26 cellular contexts compared by ENCODE assay signal in genomic region chr11:1204381-1205101, GRCh38. TPM values are rescaled to one million over a fixed set of nuclear protein-coding genes. Genes with fewer than 3 reads are reported as not detected.
A peak's percentile ranks its signal among the peaks of the same experiment; 100 is the strongest.
DNase-seq lines count a peak whose midpoint lies in the region; ATAC-seq, FAIRE-seq and TF ChIP-seq lines count a peak whose summit lies in the region.
"Had no signal": no experiment of that assay in that cellular context is flagged by ENCODE, and none has a peak within 500 bp of the region (broad histone marks: within the 10 kb centered on the region; RNA-seq: fewer than 3 reads in every experiment).

No MANE protein-coding gene starts in this region.

- H3K4me3 ChIP-seq in SK-N-SH (ENCODE audit: low read depth in 2 of 2, low read length in 1 of 2) (no peak overlapping the region), endodermal cell (ENCODE audit: low read length) (no peak overlapping the region)
- H3K4me3 ChIP-seq: heart left ventricle had no signal

- H3K27ac ChIP-seq in SK-N-SH (ENCODE audit: low read depth in 2 of 2, low read length in 1 of 2) (no peak overlapping the region), endodermal cell (ENCODE audit: low read depth, low read length) (no peak overlapping the region)
- H3K27ac ChIP-seq: 22Rv1, heart left ventricle had no signal

- no peaks in the 10 kb centered on the region for H3K79me2 ChIP-seq in SK-N-SH (ENCODE audit: insufficient read depth)

- no peak for ATAC-seq in SK-N-SH treated with all-trans-retinoic acid at 6 μM for 48 hours
- ATAC-seq: activated CD4-positive, alpha-beta T cell treated with anti-CD3 and anti-CD28 coated beads for 36 hours; activated T-helper 17 cell treated with anti-CD3 and anti-CD28 coated beads, Interleukin-2, amount 50 U/mL, for 72 hours; heart left ventricle; stimulated activated naive CD8-positive, alpha-beta T cell treated with anti-CD3 and anti-CD28 coated beads, Interleukin-15, Interleukin-2, amounts not matched to agents 100 U/mL and 50 U/mL, for 24 hours had no signal

- TF ChIP-seq CTCF in SK-N-SH (IDR thresholded peaks at IDR 0.05) (no peak), endodermal cell (conservative IDR thresholded peaks at IDR 0.05) (no peak)

- no peak overlapping the region for H3K4me3 Mint-ChIP-seq in endodermal cell
- no peak overlapping the region for H3K4me3 Mint-ChIP-seq in activated T-helper 2 cell treated with anti-CD3 and anti-CD28 coated beads, Interferon-gamma antibody, Interleukin-2, Interleukin-4, amounts not matched to agents 10 μg/mL and 5 μg/mL and 100 μg/mL, durations not matched to agents 14 hours and 24 hours and 36 hours (ENCODE audit: low read depth)
- H3K4me3 Mint-ChIP-seq: activated CD4-positive, alpha-beta T cell treated with anti-CD3 and anti-CD28 coated beads for 36 hours; activated T-helper 17 cell treated with anti-CD3 and anti-CD28 coated beads, Interleukin-2, amount 50 U/mL, for 72 hours; immature natural killer cell had no signal

- H3K9ac ChIP-seq in SK-N-SH (no peak overlapping the region), endodermal cell (ENCODE audit: extremely low read depth, low read length, poor library complexity, severe bottlenecking) (no peak overlapping the region)

- no peaks in the 10 kb centered on the region for H4K20me1 ChIP-seq in SK-N-SH (ENCODE audit: insufficient read depth)

- WGBS in SK-N-SH (ENCODE audit: low lambda C conversion rate), result 10% methylated on average over 6 of the region's 22 CpGs
- 90 to 93% methylated on average over 8 to 22 of the region's 22 CpGs for WGBS in endodermal cell (ENCODE audit: insufficient coverage in 1 of 2, insufficient read length in 1 of 2), 2 experiments

- no peak for TF ChIP-seq EP300 in SK-N-SH (IDR thresholded peaks at IDR 0.05; ENCODE audit: borderline replicate concordance in 1 of 2, low read depth in 1 of 2, low read length in 1 of 2)

- FAIRE-seq in GM12892 (lab: Jason Lieb, UNC), result no peak

- H3K9me2 ChIP-seq in SK-N-SH, result no peaks in the 10 kb centered on the region

- H3K4me1 ChIP-seq in SK-N-SH (ENCODE audit: control insufficient read depth in 1 of 2, insufficient read depth in 2 of 2, low read depth in 1 of 2, low read length in 1 of 2), result peaks cover 0 to 5% of the 10 kb centered on the region in 2 experiments; a peak in 1 of 4 replicates
- H3K4me1 ChIP-seq in endodermal cell (ENCODE audit: control insufficient read depth, insufficient read depth, low read length), result no peaks in the 10 kb centered on the region
- H3K4me1 ChIP-seq: Caco-2 had no signal

- TF ChIP-seq POLR2A in GM12892 (IDR thresholded peaks at IDR 0.05; ENCODE audit: low read depth, low read length), result no peak

- no peaks in the 10 kb centered on the region for H3K27me3 Mint-ChIP-seq in endodermal cell (ENCODE audit: insufficient read depth)
- no peaks in the 10 kb centered on the region for H3K27me3 Mint-ChIP-seq in activated T-helper 2 cell treated with anti-CD3 and anti-CD28 coated beads, Interferon-gamma antibody, Interleukin-2, Interleukin-4, amounts not matched to agents 10 μg/mL and 5 μg/mL and 100 μg/mL, durations not matched to agents 14 hours and 24 hours and 36 hours (ENCODE audit: low read depth)
- H3K27me3 Mint-ChIP-seq: activated CD4-positive, alpha-beta T cell treated with anti-CD3 and anti-CD28 coated beads for 36 hours had no signal

- H3K9me3 ChIP-seq in SK-N-SH, result no peaks in the 10 kb centered on the region
- H3K9me3 ChIP-seq in endodermal cell (ENCODE audit: control insufficient read depth, low read length), result peaks cover 3% of the 10 kb centered on the region
- H3K9me3 ChIP-seq: heart left ventricle had no signal

- no peaks in the 10 kb centered on the region for H3F3A ChIP-seq in SK-N-SH (replicated peaks; ENCODE audit: insufficient read depth)

- H3K36me3 ChIP-seq in SK-N-SH (replicated peaks in 1 of 2; ENCODE audit: control insufficient read depth in 1 of 2, insufficient read depth in 2 of 2, low read length in 1 of 2), result no peaks in the 10 kb centered on the region
- H3K36me3 ChIP-seq in endodermal cell (ENCODE audit: control insufficient read depth, insufficient read depth, low read length), result no peaks in the 10 kb centered on the region
- H3K36me3 ChIP-seq: heart left ventricle had no signal

- POLR2A ChIA-PET in SK-N-SH (lab: Yijun Ruan, JAX), result no interaction called here

- H3K4me2 ChIP-seq in SK-N-SH, result no peak overlapping the region

- DNase-seq in SK-N-SH (peak; percentile 17), GM12892 (ENCODE audit: insufficient read length) (peak; percentile 19), endodermal cell (peak; percentile 24), posterior vena cava (ENCODE audit: low spot score) (peak; percentile 60), NCI-H1930 (lab: John Stamatoyannopoulos, UW) (no peak), NCI-H1436 treated with DMSO at 0.1 percent for 48 hours (lab: John Stamatoyannopoulos, UW) (no peak)
- DNase-seq in activated T-helper 2 cell treated with anti-CD3 and anti-CD28 coated beads, Interferon-gamma antibody, Interleukin-2, Interleukin-4, amounts not matched to agents 10 μg/mL and 5 μg/mL and 100 μg/mL, durations not matched to agents 14 hours and 24 hours and 36 hours (ENCODE audit: low spot score), result no peak
- DNase-seq: activated CD4-positive, alpha-beta T cell treated with anti-CD3 and anti-CD28 coated beads for 36 hours; dermis blood vessel endothelial cell; HCEC 1CT; immature natural killer cell; mammary epithelial cell; NCI-H1092; NCI-H2081; stimulated activated naive CD8-positive, alpha-beta T cell treated with anti-CD3 and anti-CD28 coated beads, Interleukin-15, Interleukin-2, amounts not matched to agents 100 U/mL and 50 U/mL, for 24 hours; SW 1271; trophoblast cell had no signal

- intact Hi-C loops in posterior vena cava (cut with DNase I), result loop anchor here in 1 of 2 donors (5.0 kb wide), 1 partner anchor 313 kb away; no protein-coding TSS in a partner anchor
- intact Hi-C loops in activated T-helper 2 cell treated with anti-CD3 and anti-CD28 coated beads, Interferon-gamma antibody, Interleukin-2, Interleukin-4, amounts not matched to agents 10 μg/mL and 5 μg/mL and 100 μg/mL, durations not matched to agents 14 hours and 24 hours and 36 hours (cut with micrococcal nuclease), result loop anchor here (5.0 kb wide), 2 partner anchors 313 to 368 kb away; partner anchors contain the start of gene DUSP8

- H3K9me3 Mint-ChIP-seq in endodermal cell, result peaks cover 5% of the 10 kb centered on the region
- H3K9me3 Mint-ChIP-seq in activated T-helper 2 cell treated with anti-CD3 and anti-CD28 coated beads, Interferon-gamma antibody, Interleukin-2, Interleukin-4, amounts not matched to agents 10 μg/mL and 5 μg/mL and 100 μg/mL, durations not matched to agents 14 hours and 24 hours and 36 hours, result no peaks in the 10 kb centered on the region
- H3K9me3 Mint-ChIP-seq: activated T-helper 17 cell treated with anti-CD3 and anti-CD28 coated beads, Interleukin-2, amount 50 U/mL, for 72 hours; immature natural killer cell had no signal

- no peaks in the 10 kb centered on the region for H3K36me3 Mint-ChIP-seq in endodermal cell (ENCODE audit: low read depth)
- H3K36me3 Mint-ChIP-seq in activated T-helper 2 cell treated with anti-CD3 and anti-CD28 coated beads, Interferon-gamma antibody, Interleukin-2, Interleukin-4, amounts not matched to agents 10 μg/mL and 5 μg/mL and 100 μg/mL, durations not matched to agents 14 hours and 24 hours and 36 hours (ENCODE audit: low read depth), result no peaks in the 10 kb centered on the region
- H3K36me3 Mint-ChIP-seq: immature natural killer cell had no signal

- H3K27me3 ChIP-seq in SK-N-SH (ENCODE audit: insufficient read depth) (peaks cover 4% of the 10 kb centered on the region; the same call in 1 of the 2 replicates), endodermal cell (ENCODE audit: control insufficient read depth, insufficient read depth, low read length, poor library complexity, severe bottlenecking) (no peaks in the 10 kb centered on the region)

- no peaks in the 10 kb centered on the region for H3K4me1 Mint-ChIP-seq in endodermal cell
- no peaks in the 10 kb centered on the region for H3K4me1 Mint-ChIP-seq in activated T-helper 2 cell treated with anti-CD3 and anti-CD28 coated beads, Interferon-gamma antibody, Interleukin-2, Interleukin-4, amounts not matched to agents 10 μg/mL and 5 μg/mL and 100 μg/mL, durations not matched to agents 14 hours and 24 hours and 36 hours (ENCODE audit: low read depth)
- H3K4me1 Mint-ChIP-seq: activated CD4-positive, alpha-beta T cell treated with anti-CD3 and anti-CD28 coated beads for 36 hours; activated T-helper 17 cell treated with anti-CD3 and anti-CD28 coated beads, Interleukin-2, amount 50 U/mL, for 72 hours; immature natural killer cell had no signal

- TF ChIP-seq RAD21 in SK-N-SH (IDR thresholded peaks at IDR 0.05; ENCODE audit: low read length), result no peak

- H3K27ac Mint-ChIP-seq in endodermal cell, result no peak overlapping the region
- no peak overlapping the region for H3K27ac Mint-ChIP-seq in activated T-helper 2 cell treated with anti-CD3 and anti-CD28 coated beads, Interferon-gamma antibody, Interleukin-2, Interleukin-4, amounts not matched to agents 10 μg/mL and 5 μg/mL and 100 μg/mL, durations not matched to agents 14 hours and 24 hours and 36 hours
- H3K27ac Mint-ChIP-seq: activated CD4-positive, alpha-beta T cell treated with anti-CD3 and anti-CD28 coated beads for 36 hours; activated T-helper 17 cell treated with anti-CD3 and anti-CD28 coated beads, Interleukin-2, amount 50 U/mL, for 72 hours; immature natural killer cell had no signal

- H2AFZ ChIP-seq in SK-N-SH (ENCODE audit: low read depth), result no peak overlapping the region

- CTCF ChIA-PET in SK-N-SH (lab: Yijun Ruan, JAX), result interaction anchor here (0.7 to 5.9 kb wide), 4 partner anchors 16 to 891 kb away, joined by 3 to 38 read pairs (median 4); no protein-coding TSS in a partner anchor

RNA-seq across cellular contexts. Expression of gene MUC5B, which starts 18.3 kb away (rescaled TPM):
- not detected in 2 replicates for polyA plus RNA-seq in SK-N-SH (2012; rRNA removed)
- polyA plus RNA-seq in SK-N-SH (2012; cell fraction: cytosol; rRNA removed), result not detected in 2 replicates
- polyA plus RNA-seq in SK-N-SH (2012; cell fraction: nucleus; rRNA removed), result not detected in 2 replicates
- polyA plus RNA-seq in GM12892 (2012; ENCODE audit: missing spikeins), result 0.02 TPM
- total RNA-seq in endodermal cell (not detected), posterior vena cava (under 1 TPM in 1 of 2 donors, not detected in 1; 0.69 TPM)
- 0.04 TPM for polyA plus RNA-seq in endodermal cell (2013, experiment 1 of 2)
- 0.04 TPM for polyA plus RNA-seq in endodermal cell (2013, experiment 2 of 2)
- total RNA-seq in activated T-helper 2 cell treated with anti-CD3 and anti-CD28 coated beads, Interferon-gamma antibody, Interleukin-2, Interleukin-4, amounts not matched to agents 10 μg/mL and 5 μg/mL and 100 μg/mL, durations not matched to agents 14 hours and 24 hours and 36 hours, result not detected in 2 replicates
- total RNA-seq: activated CD4-positive, alpha-beta T cell treated with anti-CD3 and anti-CD28 coated beads for 36 hours; activated T-helper 17 cell treated with anti-CD3 and anti-CD28 coated beads, Interleukin-2, amount 50 U/mL, for 72 hours; bronchial epithelial cell; Caco-2; dermis blood vessel endothelial cell; heart left ventricle had no signal
- polyA plus RNA-seq: BJ, immature natural killer cell, mammary epithelial cell had no signal

RNA-seq across cellular contexts. Expression of gene MUC5AC, which starts 46.8 kb away (rescaled TPM):
- not detected in 2 replicates for polyA plus RNA-seq in SK-N-SH (2012; rRNA removed)
- polyA plus RNA-seq in SK-N-SH (2012; cell fraction: cytosol; rRNA removed), result not detected in 2 replicates
- polyA plus RNA-seq in SK-N-SH (2012; cell fraction: nucleus; rRNA removed), result not detected in 2 replicates
- not detected for polyA plus RNA-seq in GM12892 (2012; ENCODE audit: missing spikeins)
- total RNA-seq in endodermal cell (not detected), posterior vena cava (not detected)
- not detected for polyA plus RNA-seq in endodermal cell (2013, experiment 1 of 2)
- polyA plus RNA-seq in endodermal cell (2013, experiment 2 of 2), result not detected
- total RNA-seq in activated T-helper 2 cell treated with anti-CD3 and anti-CD28 coated beads, Interferon-gamma antibody, Interleukin-2, Interleukin-4, amounts not matched to agents 10 μg/mL and 5 μg/mL and 100 μg/mL, durations not matched to agents 14 hours and 24 hours and 36 hours, result not detected in 2 replicates
- total RNA-seq: activated CD4-positive, alpha-beta T cell treated with anti-CD3 and anti-CD28 coated beads for 36 hours; activated T-helper 17 cell treated with anti-CD3 and anti-CD28 coated beads, Interleukin-2, amount 50 U/mL, for 72 hours; dermis blood vessel endothelial cell; heart left ventricle; mammary epithelial cell; NCI-H460; omental fat pad had no signal
- polyA plus RNA-seq: BJ, heart left ventricle, immature natural killer cell had no signal

Comparison
In these comparisons a context has a peak if more than half of its experiments do, and no peak if none do; other contexts are left out.
1. DNase-seq: peak in SK-N-SH (single experiment), GM12892 (single experiment), endodermal cell (single experiment) and posterior vena cava (single experiment); none in NCI-H1930 (0 of 2), activated T-helper 2 cell treated with anti-CD3 and anti-CD28 coated beads, Interferon-gamma antibody, Interleukin-2, Interleukin-4, amounts not matched to agents 10 μg/mL and 5 μg/mL and 100 μg/mL, durations not matched to agents 14 hours and 24 hours and 36 hours (single experiment) and NCI-H1436 treated with DMSO at 0.1 percent for 48 hours (single experiment).